Comparison of ENCODE assay signal across 8 cellular contexts in genomic region chr3:8441969-8442559, GRCh38. TPM values are rescaled to one million over a fixed set of nuclear protein-coding genes. Genes with fewer than 3 reads are reported as not detected.
A peak's percentile ranks its signal among the peaks of the same experiment; 100 is the strongest.
DNase-seq lines count a peak whose midpoint lies in the region; ATAC-seq and TF ChIP-seq lines count a peak whose summit lies in the region.

No MANE protein-coding gene starts in this region.

- peak overlapping the region in 1 of 2 donors; percentile 32 for H3K27ac ChIP-seq in lung (ENCODE audit: low read depth in 1 of 2, low read length in 1 of 2)

- peak; percentile 64 for TF ChIP-seq CTCF in lung (IDR thresholded peaks at IDR 0.05; ENCODE audit: control extremely low read depth, extremely low read depth)

- H3K27me3 ChIP-seq in lung (ENCODE audit: control insufficient read depth, insufficient read depth): no peaks in the 10 kb centered on the region

- no peak overlapping the region for H3K4me3 ChIP-seq in lung

- H3K9me3 ChIP-seq in lung (ENCODE audit: control insufficient read depth in 2 of 2, insufficient read depth in 1 of 2, low read length in 1 of 2): no peaks in the 10 kb centered on the region

- peak; percentile 17 to 67 for DNase-seq in NCI-H526 (lab: John Stamatoyannopoulos, UW)
- no peak for DNase-seq in NCI-H526 treated with DMSO at 0.1 percent for 48 hours (lab: John Stamatoyannopoulos, UW)
- DNase-seq in NCI-H226: peak; percentile 70
- DNase-seq in dedifferentiated amniotic fluid mesenchymal stem cell (ENCODE audit: extremely low spot score): peak; percentile 82
- DNase-seq in lung (ENCODE audit: low spot score): peak; percentile 31
- DNase-seq in activated CD4-positive, alpha-beta T cell treated with anti-CD3 and anti-CD28 coated beads, Interleukin-2, amount 50 U/mL, for 1 hour: no peak

- no peaks in the 10 kb centered on the region for H3K36me3 ChIP-seq in lung (ENCODE audit: control insufficient read depth in 2 of 2, insufficient read depth in 2 of 2, low read length in 2 of 2)

- WGBS in lung, 2 donors: 44 to 57% methylated on average over 8 of the region's 8 CpGs

- H3K4me1 ChIP-seq in lung (ENCODE audit: control insufficient read depth in 2 of 2, insufficient read depth in 2 of 2, low read length in 2 of 2): peaks cover 6 to 8% of the 10 kb centered on the region in 2 donors

- ATAC-seq in lung (ENCODE audit: insufficient read depth, low FRiP score): no peak
- ATAC-seq in HG03196 (IDR thresholded peaks at IDR 0.05; ENCODE audit: unreplicated experiment): no peak
- no peak for ATAC-seq in HG03159 (IDR thresholded peaks at IDR 0.05; ENCODE audit: unreplicated experiment)

RNA-seq across cellular contexts. Expression of gene LMCD1, which starts 59.6 kb away (rescaled TPM):
- total RNA-seq in lung: 100 to 1,000 TPM in 1 of 2 donors, 10 to 100 TPM in 1; 95.7 to 101 TPM
- 100 to 1,000 TPM in 1 of 2 donors, 10 to 100 TPM in 1; 33.6 to 179 TPM for polyA plus RNA-seq in lung

Comparison
In these comparisons a context has a peak if more than half of its experiments do, and no peak if none do; other contexts are left out.
1. DNase-seq: peak in NCI-H526 (2 of 2), NCI-H226 (single experiment), dedifferentiated amniotic fluid mesenchymal stem cell (single experiment) and lung (single experiment); none in NCI-H526 treated with DMSO at 0.1 percent for 48 hours (single experiment) and activated CD4-positive, alpha-beta T cell treated with anti-CD3 and anti-CD28 coated beads, Interleukin-2, amount 50 U/mL, for 1 hour (single experiment).